In the genomic region with DNA sequence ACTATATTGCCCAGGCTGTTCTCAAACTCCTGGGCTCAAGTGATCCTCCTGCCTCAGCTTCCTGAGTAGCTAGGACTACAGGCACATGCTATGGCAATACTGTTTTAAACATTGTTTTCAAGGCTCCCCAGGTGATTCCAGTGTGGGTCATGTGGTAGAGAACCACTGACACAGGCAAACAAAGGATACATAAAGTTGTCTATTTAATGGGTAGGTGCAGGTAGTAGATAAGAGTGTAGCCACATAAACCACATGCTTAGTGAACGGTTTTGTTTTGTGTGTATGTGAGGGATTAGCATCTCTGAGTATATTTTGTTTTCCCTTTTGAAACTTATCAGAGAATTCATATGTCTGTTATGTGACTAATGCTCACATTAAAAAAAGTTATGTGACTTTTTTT, we compare ENCODE assay signal across 16 cellular contexts. TPM values are rescaled to one million over a fixed set of nuclear protein-coding genes. Genes with fewer than 3 reads are reported as not detected.
A peak's percentile ranks its signal among the peaks of the same experiment; 100 is the strongest.
DNase-seq lines count a peak whose midpoint lies in the region; ATAC-seq lines count a peak whose summit lies in the region.
"Had no signal": no experiment of that assay in that cellular context is flagged by ENCODE, and none has a peak within 500 bp of the region (broad histone marks: within the 10 kb centered on the region; RNA-seq: fewer than 3 reads in every experiment).

No MANE protein-coding gene starts in this region.

- no peaks in the 10 kb centered on the region for H3K9me3 Mint-ChIP-seq in activated CD4-positive, alpha-beta T cell treated with anti-CD3 and anti-CD28 coated beads, Interleukin-2, amount 10 ng/mL, durations not matched to agents 7 days and 5 days
- no peaks in the 10 kb centered on the region for H3K9me3 Mint-ChIP-seq in activated CD8-positive, alpha-beta T cell treated with anti-CD3 and anti-CD28 coated beads, Interleukin-2, amount 10 ng/mL, durations not matched to agents 7 days and 5 days (ENCODE audit: insufficient read depth)
- H3K9me3 Mint-ChIP-seq in naive thymus-derived CD8-positive, alpha-beta T cell = no peaks in the 10 kb centered on the region
- H3K9me3 Mint-ChIP-seq: GM23338 had no signal

- ATAC-seq in HG03103 (IDR thresholded peaks at IDR 0.05; ENCODE audit: low read depth, unreplicated experiment) (peak; percentile 73), HG02623 (IDR thresholded peaks at IDR 0.05; ENCODE audit: unreplicated experiment) (no peak)
- ATAC-seq in activated CD8-positive, alpha-beta T cell treated with anti-CD3 and anti-CD28 coated beads, Interleukin-2, amount 10 ng/mL, durations not matched to agents 7 days and 5 days = peak; percentile 94
- peak; percentile 70 to 73 for ATAC-seq in naive thymus-derived CD8-positive, alpha-beta T cell
- ATAC-seq: gastroesophageal sphincter, GM23338 had no signal

- CTCF ChIA-PET in activated CD4-positive, alpha-beta T cell treated with anti-CD3 and anti-CD28 coated beads, Interleukin-2, amount 10 ng/mL, durations not matched to agents 7 days and 5 days (lab: Charles Lee) = no interaction called here
- CTCF ChIA-PET in activated CD8-positive, alpha-beta T cell treated with anti-CD3 and anti-CD28 coated beads, Interleukin-2, amount 10 ng/mL, durations not matched to agents 7 days and 5 days (lab: Charles Lee) = no interaction called here

- no peaks in the 10 kb centered on the region for H3K27me3 Mint-ChIP-seq in activated CD4-positive, alpha-beta T cell treated with anti-CD3 and anti-CD28 coated beads, Interleukin-2, amount 10 ng/mL, durations not matched to agents 7 days and 5 days
- no peaks in the 10 kb centered on the region for H3K27me3 Mint-ChIP-seq in activated CD8-positive, alpha-beta T cell treated with anti-CD3 and anti-CD28 coated beads, Interleukin-2, amount 10 ng/mL, durations not matched to agents 7 days and 5 days (ENCODE audit: low read depth)
- H3K27me3 Mint-ChIP-seq in naive thymus-derived CD8-positive, alpha-beta T cell = no peaks in the 10 kb centered on the region
- H3K27me3 Mint-ChIP-seq: progenitor cell of endocrine pancreas had no signal

- peak overlapping the region; percentile 55 for H3K4me3 Mint-ChIP-seq in activated CD4-positive, alpha-beta T cell treated with anti-CD3 and anti-CD28 coated beads, Interleukin-2, amount 10 ng/mL, durations not matched to agents 7 days and 5 days
- H3K4me3 Mint-ChIP-seq in activated CD8-positive, alpha-beta T cell treated with anti-CD3 and anti-CD28 coated beads, Interleukin-2, amount 10 ng/mL, durations not matched to agents 7 days and 5 days = peak overlapping the region; percentile 16
- H3K4me3 Mint-ChIP-seq in naive thymus-derived CD8-positive, alpha-beta T cell = peak overlapping the region in 4 of 10 donors; percentile 47 to 75 (median 58)
- H3K4me3 Mint-ChIP-seq: GM23338 had no signal

- DNase-seq in activated CD4-positive, alpha-beta T cell treated with anti-CD3 and anti-CD28 coated beads, Interleukin-2, amount 10 ng/mL, durations not matched to agents 7 days and 5 days = peak; percentile 74
- DNase-seq in activated CD4-positive, alpha-beta T cell treated with anti-CD3 and anti-CD28 coated beads, Interleukin-2, amount 50 U/mL, for 4 hours = no peak
- peak; percentile 63 for DNase-seq in activated CD8-positive, alpha-beta T cell treated with anti-CD3 and anti-CD28 coated beads, Interleukin-2, amount 10 ng/mL, durations not matched to agents 7 days and 5 days
- DNase-seq in naive thymus-derived CD8-positive, alpha-beta T cell = no peak
- DNase-seq in NCI-H2196 treated with DMSO at 0.1 percent for 48 hours (lab: John Stamatoyannopoulos, UW; ENCODE audit: unreplicated experiment) (no peak), NCI-H1436 treated with DMSO at 0.1 percent for 48 hours (lab: John Stamatoyannopoulos, UW) (no peak)
- DNase-seq: NCI-H1105 treated with DMSO at 0.1 percent for 48 hours; NCI-H524 treated with DMSO at 0.1 percent for 48 hours; RPMI8226; stimulated activated CD8-positive, alpha-beta memory T cell treated with anti-CD3 and anti-CD28 coated beads, Interleukin-4, amount 100 ng/mL, for 48 hours; uterus had no signal

- H3K36me3 Mint-ChIP-seq in activated CD4-positive, alpha-beta T cell treated with anti-CD3 and anti-CD28 coated beads, Interleukin-2, amount 10 ng/mL, durations not matched to agents 7 days and 5 days (ENCODE audit: low read depth) = peaks cover 72% of the 10 kb centered on the region
- H3K36me3 Mint-ChIP-seq in activated CD8-positive, alpha-beta T cell treated with anti-CD3 and anti-CD28 coated beads, Interleukin-2, amount 10 ng/mL, durations not matched to agents 7 days and 5 days (ENCODE audit: low read depth) = peaks cover 72% of the 10 kb centered on the region
- H3K36me3 Mint-ChIP-seq in naive thymus-derived CD8-positive, alpha-beta T cell = peaks cover 20 to 94% (median 45%) of the 10 kb centered on the region in 3 donors

- H3K27ac Mint-ChIP-seq in activated CD4-positive, alpha-beta T cell treated with anti-CD3 and anti-CD28 coated beads, Interleukin-2, amount 10 ng/mL, durations not matched to agents 7 days and 5 days = peak overlapping the region; percentile 92
- peak overlapping the region; percentile 83 for H3K27ac Mint-ChIP-seq in activated CD8-positive, alpha-beta T cell treated with anti-CD3 and anti-CD28 coated beads, Interleukin-2, amount 10 ng/mL, durations not matched to agents 7 days and 5 days
- peak overlapping the region; percentile 17 to 96 (median 80) for H3K27ac Mint-ChIP-seq in naive thymus-derived CD8-positive, alpha-beta T cell
- H3K27ac Mint-ChIP-seq: GM23338, progenitor cell of endocrine pancreas had no signal

- POLR2A ChIA-PET in activated CD4-positive, alpha-beta T cell treated with anti-CD3 and anti-CD28 coated beads, Interleukin-2, amount 10 ng/mL, durations not matched to agents 7 days and 5 days (lab: Charles Lee) = no interaction called here
- POLR2A ChIA-PET in activated CD8-positive, alpha-beta T cell treated with anti-CD3 and anti-CD28 coated beads, Interleukin-2, amount 10 ng/mL, durations not matched to agents 7 days and 5 days (lab: Charles Lee) = interaction anchor here (1.0 kb wide), 1 partner anchor 38 kb away, joined by 4 read pairs; no protein-coding TSS in a partner anchor
- POLR2A ChIA-PET in naive thymus-derived CD8-positive, alpha-beta T cell (lab: Charles Lee) = no interaction called here

- peaks cover 60% of the 10 kb centered on the region for H3K4me1 Mint-ChIP-seq in activated CD4-positive, alpha-beta T cell treated with anti-CD3 and anti-CD28 coated beads, Interleukin-2, amount 10 ng/mL, durations not matched to agents 7 days and 5 days
- H3K4me1 Mint-ChIP-seq in activated CD8-positive, alpha-beta T cell treated with anti-CD3 and anti-CD28 coated beads, Interleukin-2, amount 10 ng/mL, durations not matched to agents 7 days and 5 days (ENCODE audit: low read depth) = peaks cover 28% of the 10 kb centered on the region
- peaks cover 14 to 38% (median 34%) of the 10 kb centered on the region in 4 donors for H3K4me1 Mint-ChIP-seq in naive thymus-derived CD8-positive, alpha-beta T cell

RNA-seq across cellular contexts. Expression of gene USPL1, which starts 36.7 kb away (rescaled TPM):
- total RNA-seq in activated CD4-positive, alpha-beta T cell treated with anti-CD3 and anti-CD28 coated beads, Interleukin-2, amount 10 ng/mL, durations not matched to agents 7 days and 5 days = 10 to 100 TPM; 18.8 to 19.7 TPM
- total RNA-seq in activated CD8-positive, alpha-beta T cell treated with anti-CD3 and anti-CD28 coated beads, Interleukin-2, amount 10 ng/mL, durations not matched to agents 7 days and 5 days = 10 to 100 TPM; 14.8 to 16.7 TPM
- 10 to 100 TPM; 29.2 to 31.1 TPM for total RNA-seq in naive thymus-derived CD8-positive, alpha-beta T cell
- polyA plus RNA-seq in naive thymus-derived CD8-positive, alpha-beta T cell = 10 to 100 TPM; 13.4 to 17.6 (median 14.2) TPM

Comparison
In these comparisons a context has a peak if more than half of its experiments do, and no peak if none do; other contexts are left out.
1. DNase-seq: peak in activated CD4-positive, alpha-beta T cell treated with anti-CD3 and anti-CD28 coated beads, Interleukin-2, amount 10 ng/mL, durations not matched to agents 7 days and 5 days (single experiment) and activated CD8-positive, alpha-beta T cell treated with anti-CD3 and anti-CD28 coated beads, Interleukin-2, amount 10 ng/mL, durations not matched to agents 7 days and 5 days (single experiment); none in activated CD4-positive, alpha-beta T cell treated with anti-CD3 and anti-CD28 coated beads, Interleukin-2, amount 50 U/mL, for 4 hours (0 of 2), naive thymus-derived CD8-positive, alpha-beta T cell (0 of 10), NCI-H2196 treated with DMSO at 0.1 percent for 48 hours (single experiment) and NCI-H1436 treated with DMSO at 0.1 percent for 48 hours (single experiment).
2. Peak in every context shown above with its lines, with median percentiles within 50 percentile points of each other: H3K27ac Mint-ChIP-seq.